ENCODE assay signal across 8 cellular contexts in genomic region chr9:98255578-98256296, GRCh38. TPM values are rescaled to one million over a fixed set of nuclear protein-coding genes. Genes with fewer than 3 reads are reported as not detected.
DNase-seq lines count a peak whose midpoint lies in the region; ATAC-seq and TF ChIP-seq lines count a peak whose summit lies in the region.

TSS of gene TBC1D2 (minus strand) at chr9:98255649. CDS start at chr9:98255541, 108 bp downstream.

- peak within 1 kb of the TSS; percentile 92 to 95 for H3K27ac ChIP-seq in thoracic aorta

- ATAC-seq in HG02678 (IDR thresholded peaks at IDR 0.05; ENCODE audit: unreplicated experiment) (peak; percentile 90), thoracic aorta (ENCODE audit: insufficient number of reproducible peaks, low FRiP score, low read depth) (peak; percentile 99)
- ATAC-seq in activated naive CD8-positive, alpha-beta T cell treated with anti-CD3 and anti-CD28 coated beads, Interleukin-2, amount 10 ng/mL, durations not matched to agents 7 days and 5 days (ENCODE audit: low read depth) = peak; percentile 82

- no peaks in the 10 kb centered on the region for H3K36me3 Mint-ChIP-seq in activated naive CD8-positive, alpha-beta T cell treated with anti-CD3 and anti-CD28 coated beads, Interleukin-2, amount 10 ng/mL, durations not matched to agents 7 days and 5 days
- no peaks in the 10 kb centered on the region for H3K36me3 Mint-ChIP-seq in osteocyte (ENCODE audit: unreplicated experiment)

- no peaks in the 10 kb centered on the region for H3K9me3 Mint-ChIP-seq in activated naive CD8-positive, alpha-beta T cell treated with anti-CD3 and anti-CD28 coated beads, Interleukin-2, amount 10 ng/mL, durations not matched to agents 7 days and 5 days
- H3K9me3 Mint-ChIP-seq in osteocyte (ENCODE audit: unreplicated experiment) = no peaks in the 10 kb centered on the region

- DNase-seq in NCI-H1105 (lab: John Stamatoyannopoulos, UW) = peak; percentile 88
- peak; percentile 35 for DNase-seq in SKM-1 (lab: John Stamatoyannopoulos, UW; ENCODE audit: unreplicated experiment)
- DNase-seq in activated naive CD8-positive, alpha-beta T cell treated with anti-CD3 and anti-CD28 coated beads, Interleukin-2, amount 10 ng/mL, durations not matched to agents 7 days and 5 days = peak; percentile 99
- DNase-seq in head of caudate nucleus = peak; percentile 88 to 98 (median 94)
- peak; percentile 98 for DNase-seq in osteocyte (ENCODE audit: extremely low spot score, unreplicated experiment)
- peak; percentile 79 for DNase-seq in thoracic aorta (ENCODE audit: low spot score)

- no peaks in the 10 kb centered on the region for H3K27me3 ChIP-seq in thoracic aorta (replicated peaks; ENCODE audit: insufficient read depth)

- intact Hi-C loops in head of caudate nucleus (cut with DNase I) = loop anchor here (5.0 kb wide), 2 partner anchors 198 to 333 kb away; partner anchors contain the start of genes NANS and TRMO

- no peaks in the 10 kb centered on the region for H3K36me3 ChIP-seq in thoracic aorta

- H3K27ac Mint-ChIP-seq in activated naive CD8-positive, alpha-beta T cell treated with anti-CD3 and anti-CD28 coated beads, Interleukin-2, amount 10 ng/mL, durations not matched to agents 7 days and 5 days = peak within 1 kb of the TSS; percentile 97
- peak within 1 kb of the TSS; percentile 99 for H3K27ac Mint-ChIP-seq in osteocyte (ENCODE audit: unreplicated experiment)

- H3K4me1 Mint-ChIP-seq in activated naive CD8-positive, alpha-beta T cell treated with anti-CD3 and anti-CD28 coated beads, Interleukin-2, amount 10 ng/mL, durations not matched to agents 7 days and 5 days = peaks cover 16% of the 10 kb centered on the region
- peaks cover 52% of the 10 kb centered on the region for H3K4me1 Mint-ChIP-seq in osteocyte (ENCODE audit: unreplicated experiment)

- POLR2A ChIA-PET in activated naive CD8-positive, alpha-beta T cell treated with anti-CD3 and anti-CD28 coated beads, Interleukin-2, amount 10 ng/mL, durations not matched to agents 7 days and 5 days (lab: Charles Lee) = interaction anchor here (0.6 to 3.0 kb wide), 26 partner anchors 15 to 623 kb away, joined by 3 to 35 read pairs (median 6); partner anchors contain the start of genes ANP32B, CORO2A, HEMGN and NANS

- peak within 1 kb of the TSS; percentile 98 for H3K4me3 Mint-ChIP-seq in activated naive CD8-positive, alpha-beta T cell treated with anti-CD3 and anti-CD28 coated beads, Interleukin-2, amount 10 ng/mL, durations not matched to agents 7 days and 5 days
- H3K4me3 Mint-ChIP-seq in osteocyte (ENCODE audit: unreplicated experiment) = peak within 1 kb of the TSS; percentile 92

- H3K4me1 ChIP-seq in thoracic aorta (ENCODE audit: control insufficient read depth in 1 of 2, low read depth in 2 of 2) = peaks cover 4 to 26% of the 10 kb centered on the region in 2 donors

- H3K4me3 ChIP-seq in thoracic aorta = peak within 1 kb of the TSS; percentile 86

- peaks cover 6% of the 10 kb centered on the region for H3K27me3 Mint-ChIP-seq in activated naive CD8-positive, alpha-beta T cell treated with anti-CD3 and anti-CD28 coated beads, Interleukin-2, amount 10 ng/mL, durations not matched to agents 7 days and 5 days
- H3K27me3 Mint-ChIP-seq in osteocyte (ENCODE audit: unreplicated experiment) = no peaks in the 10 kb centered on the region

- TF ChIP-seq CTCF in GM12873 (IDR thresholded peaks at IDR 0.05; ENCODE audit: insufficient read depth, low read depth, low read length, missing control alignments) (peak; percentile 40), osteocyte (IDR thresholded peaks at IDR 0.05) (no peak), thoracic aorta (IDR thresholded peaks at IDR 0.05) (no peak)

- H3K9me3 ChIP-seq in thoracic aorta = no peaks in the 10 kb centered on the region

RNA-seq across cellular contexts. Expression of gene TBC1D2, which starts in this region (rescaled TPM):
- total RNA-seq in activated naive CD8-positive, alpha-beta T cell treated with anti-CD3 and anti-CD28 coated beads, Interleukin-2, amount 10 ng/mL, durations not matched to agents 7 days and 5 days = 1 to 10 TPM; 6.4 to 6.8 TPM
- total RNA-seq in osteocyte (23.7 and 25.6 TPM in 2 replicates), thoracic aorta (10 to 100 TPM; 22.3 to 23.7 TPM)

Comparison
In these comparisons a context has a peak if more than half of its experiments do, and no peak if none do; other contexts are left out.
1. Peak in every context shown above with its lines: DNase-seq, ATAC-seq, H3K4me3 ChIP-seq and H3K27ac ChIP-seq.
2. DNase-seq: peak in every context shown above with its lines; median percentile 99 in activated naive CD8-positive, alpha-beta T cell treated with anti-CD3 and anti-CD28 coated beads, Interleukin-2, amount 10 ng/mL, durations not matched to agents 7 days and 5 days; 98 in osteocyte; 94 in head of caudate nucleus; 88 in NCI-H1105; 79 in thoracic aorta; 35 in SKM-1.